In the genomic region with DNA sequence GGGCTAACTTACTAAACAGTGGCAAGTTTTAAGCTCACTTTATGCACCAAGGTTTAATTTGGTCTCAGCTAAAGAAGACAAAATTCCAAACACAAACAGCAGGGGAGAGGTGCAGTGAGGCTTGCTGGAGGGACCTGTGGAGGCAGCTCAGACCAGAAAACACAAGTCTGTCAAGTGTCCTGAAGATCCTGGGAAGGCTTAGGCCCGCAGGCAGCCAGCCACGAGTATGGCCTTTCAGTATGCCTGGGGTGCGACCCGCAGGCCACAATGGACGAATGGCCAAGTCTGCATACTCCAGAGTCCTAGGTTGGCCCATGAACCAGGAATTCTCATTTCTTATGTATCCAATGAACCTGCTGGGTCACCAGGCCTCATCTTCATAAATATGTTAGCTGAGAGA, we compare ENCODE assay signal across 18 cellular contexts. TPM values are rescaled to one million over a fixed set of nuclear protein-coding genes. Genes with fewer than 3 reads are reported as not detected.
A peak's percentile ranks its signal among the peaks of the same experiment; 100 is the strongest.
DNase-seq lines count a peak whose midpoint lies in the region; ATAC-seq and TF ChIP-seq lines count a peak whose summit lies in the region.
"Had no signal": no experiment of that assay in that cellular context is flagged by ENCODE, and none has a peak within 500 bp of the region (broad histone marks: within the 10 kb centered on the region; RNA-seq: fewer than 3 reads in every experiment).

No MANE protein-coding gene starts in this region.

- no peak overlapping the region for H2BK15ac ChIP-seq in IMR-90 (ENCODE audit: low read depth, low read length)

- no peaks in the 10 kb centered on the region for H3K79me1 ChIP-seq in IMR-90 (ENCODE audit: low read depth in 1 of 2, low read length in 2 of 2)

- no peak overlapping the region for H3K4ac ChIP-seq in IMR-90 (ENCODE audit: low read depth, low read length)

- no peak overlapping the region for H3K9ac ChIP-seq in IMR-90 (ENCODE audit: low read depth, low read length)

- H4K5ac ChIP-seq in IMR-90 (ENCODE audit: low read depth, low read length) = no peak overlapping the region

- no peak overlapping the region for H4K8ac ChIP-seq in IMR-90 (ENCODE audit: low read depth in 2 of 2, low read length in 2 of 2)

- no peak overlapping the region for H2BK120ac ChIP-seq in IMR-90 (ENCODE audit: low read depth, low read length)

- no peak overlapping the region for H4K91ac ChIP-seq in IMR-90 (ENCODE audit: insufficient read depth, low read depth, low read length)

- peaks cover 28% of the 10 kb centered on the region for H3K4me1 Mint-ChIP-seq in activated CD8-positive, alpha-beta memory T cell treated with anti-CD3 and anti-CD28 coated beads, Interleukin-2, amount 10 ng/mL, durations not matched to agents 7 days and 5 days

- H3K27ac Mint-ChIP-seq in activated CD8-positive, alpha-beta memory T cell treated with anti-CD3 and anti-CD28 coated beads, Interleukin-2, amount 10 ng/mL, durations not matched to agents 7 days and 5 days = no peak overlapping the region

- H2BK20ac ChIP-seq in IMR-90 (ENCODE audit: low read depth, low read length) = no peak overlapping the region

- POLR2A ChIA-PET in IMR-90 (lab: Charles Lee; ENCODE audit: unreplicated experiment) = no interaction called here

- H3K9me1 ChIP-seq in IMR-90 (ENCODE audit: insufficient read depth, low read length) = no peaks in the 10 kb centered on the region

- H2AFZ ChIP-seq in IMR-90 (replicated peaks; ENCODE audit: low read length, poor library complexity) = no peak overlapping the region

- no peak overlapping the region for H3K23ac ChIP-seq in IMR-90 (ENCODE audit: low read depth, low read length)

- H3K27me3 ChIP-seq in IMR-90 (ENCODE audit: control insufficient read depth, insufficient read depth, low read length) = no peaks in the 10 kb centered on the region
- H3K27me3 ChIP-seq: BE2C had no signal

- H2BK5ac ChIP-seq in IMR-90 (ENCODE audit: low read depth, low read length, poor library complexity, severe bottlenecking) = no peak overlapping the region

- no peaks in the 10 kb centered on the region for H3K9me3 ChIP-seq in IMR-90 (ENCODE audit: control insufficient read depth, insufficient read depth, low read length)
- H3K9me3 ChIP-seq: A549, BE2C, HAP-1 had no signal

- H3K27me3 Mint-ChIP-seq in activated CD8-positive, alpha-beta memory T cell treated with anti-CD3 and anti-CD28 coated beads, Interleukin-2, amount 10 ng/mL, durations not matched to agents 7 days and 5 days = no peaks in the 10 kb centered on the region
- H3K27me3 Mint-ChIP-seq: CD4-positive, alpha-beta memory T cell had no signal

- in situ Hi-C loops in IMR-90 (cut with MboI; ENCODE audit: low sequenced_read_pairs) = no loop called here

- no peak overlapping the region for H3K18ac ChIP-seq in IMR-90 (ENCODE audit: low read depth, low read length)

- peaks cover 27% of the 10 kb centered on the region for H3K36me3 ChIP-seq in IMR-90 (ENCODE audit: control insufficient read depth, insufficient read depth, low read length)

- no peak overlapping the region for H3K4me3 ChIP-seq in IMR-90 (ENCODE audit: insufficient read depth, low read depth, low read length)
- H3K4me3 ChIP-seq: A549, HAP-1 had no signal

- no peak overlapping the region for H2AK5ac ChIP-seq in IMR-90 (ENCODE audit: low read depth, low read length)

- no peak overlapping the region for H3K4me3 Mint-ChIP-seq in activated CD8-positive, alpha-beta memory T cell treated with anti-CD3 and anti-CD28 coated beads, Interleukin-2, amount 10 ng/mL, durations not matched to agents 7 days and 5 days
- H3K4me3 Mint-ChIP-seq: CD4-positive, alpha-beta memory T cell had no signal

- ATAC-seq in IMR-90 (ENCODE audit: low read depth) = no peak
- ATAC-seq in activated CD8-positive, alpha-beta memory T cell treated with anti-CD3 and anti-CD28 coated beads, Interleukin-2, amount 10 ng/mL, durations not matched to agents 7 days and 5 days = no peak
- no peak for ATAC-seq in GM18498 (IDR thresholded peaks at IDR 0.05; ENCODE audit: unreplicated experiment)
- ATAC-seq in GM19023 (IDR thresholded peaks at IDR 0.05; ENCODE audit: unreplicated experiment) = no peak
- ATAC-seq: A549 had no signal

- CTCF ChIA-PET in IMR-90 (lab: Yijun Ruan, JAX) = no interaction called here
- CTCF ChIA-PET in activated CD8-positive, alpha-beta memory T cell treated with anti-CD3 and anti-CD28 coated beads, Interleukin-2, amount 10 ng/mL, durations not matched to agents 7 days and 5 days (lab: Charles Lee) = interaction anchor here (0.8 to 2.0 kb wide), 6 partner anchors 10 to 78 kb away, joined by 3 to 9 read pairs (median 3); a partner anchor contains a TSS

- TF ChIP-seq RAD21 in IMR-90 (IDR thresholded peaks at IDR 0.05; ENCODE audit: low read length) = no peak

- dilution Hi-C loops in IMR-90 (cut with HindIII; ENCODE audit: low sequenced_read_pairs, unreplicated experiment) = no loop called here

- no peak overlapping the region for H3K4me2 ChIP-seq in IMR-90 (ENCODE audit: low read depth, low read length)
- H3K4me2 ChIP-seq: A549 had no signal

- H3K36me3 Mint-ChIP-seq in activated CD8-positive, alpha-beta memory T cell treated with anti-CD3 and anti-CD28 coated beads, Interleukin-2, amount 10 ng/mL, durations not matched to agents 7 days and 5 days = peaks cover 9% of the 10 kb centered on the region

- TSS peak; percentile 61 for BruUV-seq in IMR-90 (replicated peaks; lab: Mats Ljungman, UMichigan)

- no peak for TF ChIP-seq CTCF in IMR-90 (conservative IDR thresholded peaks at IDR 0.05; ENCODE audit: low read depth, low read length)

- H2AK9ac ChIP-seq in IMR-90 (replicated peaks; ENCODE audit: low read depth, low read length, poor library complexity) = no peak overlapping the region

- intact Hi-C loops in IMR-90 (cut with micrococcal nuclease) = loop anchor here (5.0 kb wide), 1 partner anchor 106 kb away; no protein-coding TSS in a partner anchor

- H3K4me1 ChIP-seq in IMR-90 (ENCODE audit: control insufficient read depth, insufficient read depth, low read length) = peaks cover 2% of the 10 kb centered on the region; the same call in 1 of the 2 replicates
- H3K4me1 ChIP-seq: A549, BE2C, HAP-1 had no signal

- no peak for TF ChIP-seq POLR2A in IMR-90 (IDR thresholded peaks at IDR 0.05; ENCODE audit: low read depth, low read length)

- H4K20me1 ChIP-seq in IMR-90 (ENCODE audit: insufficient read depth, low read length) = no peaks in the 10 kb centered on the region

- H3K14ac ChIP-seq in IMR-90 (replicated peaks; ENCODE audit: low read depth, low read length) = no peak overlapping the region

- WGBS in IMR-90 (ENCODE audit: extremely low coverage in 2 of 2, insufficient read length in 1 of 2), 2 experiments = 83% methylated on average over 1 of the region's 5 CpGs; no CpG with 5 or more reads in 1 of the 2 experiments

- no peak for DNase-seq in IMR-90
- DNase-seq in activated CD8-positive, alpha-beta memory T cell treated with anti-CD3 and anti-CD28 coated beads, Interleukin-2, amount 10 ng/mL, durations not matched to agents 7 days and 5 days = peak; percentile 25
- peak; percentile 41 for DNase-seq in ecto neural progenitor cell (ENCODE audit: low spot score)
- DNase-seq in stimulated activated CD8-positive, alpha-beta memory T cell treated with anti-CD3 and anti-CD28 coated beads, Interleukin-4, amount 100 ng/mL, for 48 hours = peak; percentile 14
- no peak for DNase-seq in stimulated activated CD4-positive, alpha-beta T cell treated with anti-CD3 and anti-CD28 coated beads, Interleukin-4, amount 100 ng/mL, for 24 hours
- DNase-seq in NCI-H146 treated with DMSO at 0.1 percent for 48 hours (lab: John Stamatoyannopoulos, UW; ENCODE audit: unreplicated experiment) = no peak
- DNase-seq: BE2C; CD4-positive, alpha-beta memory T cell; DMS153; DMS79 treated with DMSO at 0.1 percent for 48 hours; EL had no signal

- no peaks in the 10 kb centered on the region for H3K9me3 Mint-ChIP-seq in activated CD8-positive, alpha-beta memory T cell treated with anti-CD3 and anti-CD28 coated beads, Interleukin-2, amount 10 ng/mL, durations not matched to agents 7 days and 5 days (ENCODE audit: low read depth)
- H3K9me3 Mint-ChIP-seq: CD4-positive, alpha-beta memory T cell had no signal

- H3K27ac ChIP-seq in IMR-90 (ENCODE audit: insufficient read depth, low read length) = no peak overlapping the region
- H3K27ac ChIP-seq: A549, C4-2B had no signal

- no peak overlapping the region for H3K56ac ChIP-seq in IMR-90 (ENCODE audit: extremely low read depth, insufficient read depth, low read length)

TF ChIP-seq in IMR-90, 13 proteins besides CTCF, POLR2A, EP300 and RAD21:
- TF ChIP-seq MXI1 (IDR thresholded peaks at IDR 0.05; ENCODE audit: borderline replicate concordance, low read depth, low read length) (no peak), BHLHE40 (IDR thresholded peaks at IDR 0.05; ENCODE audit: low read depth, low read length) (no peak)
TF ChIP-seq in IMR-90: peak in this region for 0.

RNA-seq across cellular contexts. Expression of a gene that starts 9.3 kb away (rescaled TPM):
- total RNA-seq in IMR-90 (2012; rRNA removed) = not detected in 2 replicates
- polyA plus RNA-seq in IMR-90 (2012; rRNA removed) = not detected in 2 replicates
- 0.01 TPM in 1 of 2 replicates, not detected in the other for polyA plus RNA-seq in IMR-90 (2012; cell fraction: cytosol; rRNA removed)
- polyA plus RNA-seq in IMR-90 (2012; cell fraction: nucleus; rRNA removed; ENCODE audit: low replicate concordance) = 0.05 TPM in 1 of 2 replicates, not detected in the other
- total RNA-seq in activated CD8-positive, alpha-beta memory T cell treated with anti-CD3 and anti-CD28 coated beads, Interleukin-2, amount 10 ng/mL, durations not matched to agents 7 days and 5 days = 10 to 100 TPM; 16.7 to 52.5 TPM
- total RNA-seq: HT1080 had no signal
- polyA plus RNA-seq: AG04450 had no signal

RNA-seq across cellular contexts. Expression of a gene that starts 19.2 kb away (rescaled TPM):
- 4.3 and 9.4 TPM in 2 replicates for total RNA-seq in IMR-90 (2012; rRNA removed)
- polyA plus RNA-seq in IMR-90 (2012; rRNA removed) = 3.4 and 4.5 TPM in 2 replicates
- polyA plus RNA-seq in IMR-90 (2012; cell fraction: cytosol; rRNA removed) = 0.64 and 1.4 TPM in 2 replicates
- polyA plus RNA-seq in IMR-90 (2012; cell fraction: nucleus; rRNA removed; ENCODE audit: low replicate concordance) = 1.8 and 7.0 TPM in 2 replicates
- 10 to 100 TPM; 18.2 to 38.8 TPM for total RNA-seq in activated CD8-positive, alpha-beta memory T cell treated with anti-CD3 and anti-CD28 coated beads, Interleukin-2, amount 10 ng/mL, durations not matched to agents 7 days and 5 days

RNA-seq across cellular contexts. Expression of a gene that starts 20.5 kb away (rescaled TPM):
- 60.5 and 67.2 TPM in 2 replicates for total RNA-seq in IMR-90 (2012; rRNA removed)
- 54.7 and 56.2 TPM in 2 replicates for polyA plus RNA-seq in IMR-90 (2012; rRNA removed)
- 20.4 and 38.7 TPM in 2 replicates for polyA plus RNA-seq in IMR-90 (2012; cell fraction: cytosol; rRNA removed)
- 131 and 144 TPM in 2 replicates for polyA plus RNA-seq in IMR-90 (2012; cell fraction: nucleus; rRNA removed; ENCODE audit: low replicate concordance)
- 10 to 100 TPM; 43.7 to 57.3 TPM for total RNA-seq in activated CD8-positive, alpha-beta memory T cell treated with anti-CD3 and anti-CD28 coated beads, Interleukin-2, amount 10 ng/mL, durations not matched to agents 7 days and 5 days

RNA-seq across cellular contexts. Expression of a gene that starts 56.6 kb away (rescaled TPM):
- total RNA-seq in IMR-90 (2012; rRNA removed) = under 0.01 TPM in 1 of 2 replicates, not detected in the other
- 0.03 TPM in 1 of 2 replicates, not detected in the other for polyA plus RNA-seq in IMR-90 (2012; rRNA removed)
- polyA plus RNA-seq in IMR-90 (2012; cell fraction: cytosol; rRNA removed) = 0.02 and 0.04 TPM in 2 replicates
- polyA plus RNA-seq in IMR-90 (2012; cell fraction: nucleus; rRNA removed; ENCODE audit: low replicate concordance) = 0.01 TPM in 1 of 2 replicates, not detected in the other
- under 1 TPM in 1 of 2 experiments, not detected in 1; 0.42 TPM for total RNA-seq in activated CD8-positive, alpha-beta memory T cell treated with anti-CD3 and anti-CD28 coated beads, Interleukin-2, amount 10 ng/mL, durations not matched to agents 7 days and 5 days
- total RNA-seq: CD4-positive, alpha-beta memory T cell; HT1080 had no signal
- polyA plus RNA-seq: AG04450 had no signal

Comparison
In these comparisons a context has a peak if more than half of its experiments do, and no peak if none do; other contexts are left out.
1. DNase-seq: peak in activated CD8-positive, alpha-beta memory T cell treated with anti-CD3 and anti-CD28 coated beads, Interleukin-2, amount 10 ng/mL, durations not matched to agents 7 days and 5 days (single experiment), ecto neural progenitor cell (single experiment) and stimulated activated CD8-positive, alpha-beta memory T cell treated with anti-CD3 and anti-CD28 coated beads, Interleukin-4, amount 100 ng/mL, for 48 hours (single experiment); none in IMR-90 (single experiment), stimulated activated CD4-positive, alpha-beta T cell treated with anti-CD3 and anti-CD28 coated beads, Interleukin-4, amount 100 ng/mL, for 24 hours (single experiment) and NCI-H146 treated with DMSO at 0.1 percent for 48 hours (single experiment).
2. RNA of a gene that starts 9.3 kb away (total RNA-seq): 16.7 to 52.5 TPM in activated CD8-positive, alpha-beta memory T cell treated with anti-CD3 and anti-CD28 coated beads, Interleukin-2, amount 10 ng/mL, durations not matched to agents 7 days and 5 days; not detected in IMR-90; every median in the first group is over 10 times any median in the second.